In the genomic region with DNA sequence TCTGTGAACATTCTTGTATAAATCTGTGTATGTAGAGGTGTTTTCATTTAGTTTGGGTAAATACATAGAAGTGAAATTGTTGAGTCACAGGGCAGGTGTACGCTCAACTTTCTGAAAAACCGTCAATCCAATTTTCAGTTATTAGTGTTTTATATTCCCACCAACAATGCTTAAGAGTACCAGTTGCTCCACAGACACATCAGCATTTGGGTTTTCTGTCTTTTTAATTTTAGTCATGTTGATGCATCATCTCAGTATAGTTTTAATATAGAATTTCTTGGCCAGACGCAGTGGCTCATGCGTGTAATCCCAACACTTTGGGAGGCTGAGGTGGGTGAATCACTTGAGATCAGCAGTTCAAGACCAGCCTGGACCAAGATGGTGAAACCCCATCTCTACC, we compare ENCODE assay signal across 21 cellular contexts. TPM values are rescaled to one million over a fixed set of nuclear protein-coding genes. Genes with fewer than 3 reads are reported as not detected.
"Had no signal": no experiment of that assay in that cellular context is flagged by ENCODE, and none has a peak within 500 bp of the region (broad histone marks: within the 10 kb centered on the region; RNA-seq: fewer than 3 reads in every experiment).

No MANE protein-coding gene starts in this region.

- H3K9me3 ChIP-seq: SK-N-SH had no signal

- H3K36me3 Mint-ChIP-seq: IgD-negative memory B cell had no signal

- H3K27ac Mint-ChIP-seq: IgD-negative memory B cell had no signal

- ATAC-seq: K562 had no signal

- H3K4me3 ChIP-seq: K562 had no signal

- DNase-seq: Kasumi-1, MM.1S, NCI-H1092 treated with DMSO at 0.1 percent for 48 hours, NCI-H1436, NCI-H187, NCI-H2029, NCI-H2081 treated with DMSO at 0.1 percent for 48 hours, NCI-H2171, NCI-H226, NCI-H446, NCI-H510A, NCI-H524 treated with DMSO at 0.1 percent for 48 hours, NCI-H69, NCI-H774, Right ventricle myocardium superior, RPMI8226, SK-N-SH had no signal

- H3K4me3 Mint-ChIP-seq: IgD-negative memory B cell had no signal

- H3K9me3 Mint-ChIP-seq: IgD-negative memory B cell had no signal

RNA-seq across cellular contexts. Expression of a gene that starts 3.2 kb away (rescaled TPM):
- total RNA-seq: K562, M059J, SK-MEL-5 had no signal
- polyA plus RNA-seq: K562, SK-N-SH had no signal

RNA-seq across cellular contexts. Expression of a gene that starts 22.9 kb away (rescaled TPM):
- total RNA-seq: M059J, SK-MEL-5 had no signal
- polyA plus RNA-seq: IgD-negative memory B cell, SK-N-SH had no signal
